Comparison of ENCODE assay signal across 7 cellular contexts in the genomic region with DNA sequence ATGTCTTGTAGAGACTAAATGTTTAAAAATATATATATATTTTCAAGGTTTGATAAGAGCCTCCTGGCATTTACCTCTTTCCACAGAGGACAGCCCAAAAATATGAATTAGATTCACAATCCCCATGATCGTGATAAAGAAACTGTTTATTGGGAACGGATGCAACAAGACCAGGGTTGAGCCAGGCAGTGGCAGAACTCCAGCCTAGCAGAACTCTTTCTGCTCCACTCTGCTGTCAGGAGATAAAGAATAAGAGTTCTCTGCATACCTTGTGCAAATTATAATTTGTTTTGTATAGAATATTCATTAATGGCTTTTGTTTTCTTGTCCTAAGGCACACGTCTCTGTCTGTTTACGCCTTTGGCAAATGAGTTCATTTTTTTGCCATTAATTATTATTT.
"Had no signal": no experiment of that assay in that cellular context is flagged by ENCODE, and none has a peak within 500 bp of the region (broad histone marks: within the 10 kb centered on the region; RNA-seq: fewer than 3 reads in every experiment).

No MANE protein-coding gene starts in this region.

- H3K4me3 Mint-ChIP-seq: HFFc6 had no signal

- H3K36me3 ChIP-seq: HAP-1 had no signal

- H3K4me3 ChIP-seq: HAP-1 had no signal

- DNase-seq: GOT3, H7, HFFc6, IMR-90 had no signal

- ATAC-seq: HCT116 had no signal

- H3K9me3 ChIP-seq: HAP-1 had no signal

- H3K27ac ChIP-seq: HL-60 had no signal

- H3K27ac Mint-ChIP-seq: HFFc6 had no signal
